Comparison of ENCODE assay signal across 17 cellular contexts in genomic region chr1:236870721-236871120, GRCh38.
DNase-seq lines count a peak whose midpoint lies in the region; ATAC-seq, FAIRE-seq and TF ChIP-seq lines count a peak whose summit lies in the region.
"Had no signal": no experiment of that assay in that cellular context is flagged by ENCODE, and none has a peak within 500 bp of the region (broad histone marks: within the 10 kb centered on the region; RNA-seq: fewer than 3 reads in every experiment).

No MANE protein-coding gene starts in this region.

- no peak overlapping the region for H3K27ac Mint-ChIP-seq in activated CD4-positive, alpha-beta T cell treated with anti-CD3 and anti-CD28 coated beads, Interleukin-2, amount 10 ng/mL, durations not matched to agents 7 days and 5 days
- H3K27ac Mint-ChIP-seq: activated naive CD4-positive, alpha-beta T cell treated with anti-CD3 and anti-CD28 coated beads, Interleukin-2, amount 50 U/mL, for 24 hours; stimulated activated effector memory CD8-positive, alpha-beta T cell treated with anti-CD3 and anti-CD28 coated beads, Interleukin-12 subunit alpha, Interleukin-12 subunit beta, amount 100 ng/mL, for 72 hours had no signal

- no peaks in the 10 kb centered on the region for H3K27me3 Mint-ChIP-seq in activated CD4-positive, alpha-beta T cell treated with anti-CD3 and anti-CD28 coated beads, Interleukin-2, amount 10 ng/mL, durations not matched to agents 7 days and 5 days
- H3K27me3 Mint-ChIP-seq: activated CD8-positive, alpha-beta T cell treated with anti-CD3 and anti-CD28 coated beads for 36 hours; activated naive CD4-positive, alpha-beta T cell treated with anti-CD3 and anti-CD28 coated beads, Interleukin-2, amount 50 U/mL, for 24 hours had no signal

- FAIRE-seq in K562 (lab: Jason Lieb, UNC) (no peak), small intestine (lab: Jason Lieb, UNC) (no peak)
- FAIRE-seq: endometrium had no signal

- intact Hi-C loops in K562 (cut with micrococcal nuclease) = no loop called here

- 60% methylated on average over 6 of the region's 6 CpGs for WGBS in K562 (ENCODE audit: insufficient coverage, low coverage, missing lambda C conversion rate)
- 86 to 92% (median 91%) methylated on average over 6 of the region's 6 CpGs for WGBS in small intestine, 3 donors

- no peaks in the 10 kb centered on the region for H3K9me3 Mint-ChIP-seq in activated CD4-positive, alpha-beta T cell treated with anti-CD3 and anti-CD28 coated beads, Interleukin-2, amount 10 ng/mL, durations not matched to agents 7 days and 5 days
- H3K9me3 Mint-ChIP-seq: activated CD8-positive, alpha-beta T cell treated with anti-CD3 and anti-CD28 coated beads for 36 hours; activated naive CD4-positive, alpha-beta T cell treated with anti-CD3 and anti-CD28 coated beads, Interleukin-2, amount 50 U/mL, for 24 hours; stimulated activated effector memory CD8-positive, alpha-beta T cell treated with anti-CD3 and anti-CD28 coated beads, Interleukin-12 subunit alpha, Interleukin-12 subunit beta, amount 100 ng/mL, for 72 hours had no signal

- TF ChIP-seq POLR2A in K562 (conservative IDR thresholded peaks at IDR 0.05) = no peak

- H3K27ac ChIP-seq in K562 (ENCODE audit: extremely low read depth, low read depth, low read length) = no peak overlapping the region
- peak overlapping the region in 1 of 2 donors; percentile 30 for H3K27ac ChIP-seq in small intestine (ENCODE audit: low read depth in 1 of 2, low read length in 1 of 2)

- TF ChIP-seq CTCF in K562 (IDR thresholded peaks at IDR 0.05 in 2 of 3, conservative IDR thresholded peaks at IDR 0.05 in 1 of 3; ENCODE audit: insufficient read depth in 2 of 3, low read depth in 1 of 3, low read length in 3 of 3) = no peak

- TF ChIP-seq EP300 in K562 (IDR thresholded peaks at IDR 0.05; ENCODE audit: low read length) = no peak

- H3K4me1 Mint-ChIP-seq in activated CD4-positive, alpha-beta T cell treated with anti-CD3 and anti-CD28 coated beads, Interleukin-2, amount 10 ng/mL, durations not matched to agents 7 days and 5 days = peaks cover 2% of the 10 kb centered on the region
- H3K4me1 Mint-ChIP-seq: activated naive CD4-positive, alpha-beta T cell treated with anti-CD3 and anti-CD28 coated beads, Interleukin-2, amount 50 U/mL, for 24 hours had no signal

- H3K9me1 ChIP-seq in K562 (ENCODE audit: control insufficient read depth, insufficient read depth, low read length) = no peaks in the 10 kb centered on the region

- no peaks in the 10 kb centered on the region for H3K79me2 ChIP-seq in K562 (ENCODE audit: control insufficient read depth, insufficient read depth, low read length)

- no peak for TF ChIP-seq RAD21 in K562 (CRISPR knock-in tag; conservative IDR thresholded peaks at IDR 0.05 in 1 of 2, IDR thresholded peaks at IDR 0.05 in 1 of 2)

- H3K36me3 ChIP-seq in K562 (ENCODE audit: control insufficient read depth, insufficient read depth, low read length) (peaks cover 61% of the 10 kb centered on the region), small intestine (ENCODE audit: control insufficient read depth in 2 of 2, insufficient read depth in 2 of 2, low read length in 2 of 2) (peaks cover 6 to 11% of the 10 kb centered on the region in 2 donors)

- H3K4me2 ChIP-seq in K562 (ENCODE audit: insufficient read depth, low read length) = no peak overlapping the region

- H3K9me3 ChIP-seq in K562 (replicated peaks; ENCODE audit: control insufficient read depth, insufficient read depth, low read depth, low read length) (no peaks in the 10 kb centered on the region), small intestine (ENCODE audit: control insufficient read depth, low read depth) (no peaks in the 10 kb centered on the region)

- H4K20me1 ChIP-seq in K562 (replicated peaks; ENCODE audit: control insufficient read depth, insufficient read depth, low read length) = no peaks in the 10 kb centered on the region

- in situ Hi-C loops in K562 (cut with MboI) = no loop called here

- H3K36me3 Mint-ChIP-seq in activated CD4-positive, alpha-beta T cell treated with anti-CD3 and anti-CD28 coated beads, Interleukin-2, amount 10 ng/mL, durations not matched to agents 7 days and 5 days (ENCODE audit: low read depth) = peaks cover 15% of the 10 kb centered on the region

- CTCF ChIA-PET in K562 (lab: Yijun Ruan, JAX; ENCODE audit: low intra/inter-chr PET ratio) = interaction anchor here (1.0 kb wide), 1 partner anchor 112 kb away, joined by 4 read pairs; no protein-coding TSS in a partner anchor
- CTCF ChIA-PET in activated CD4-positive, alpha-beta T cell treated with anti-CD3 and anti-CD28 coated beads, Interleukin-2, amount 10 ng/mL, durations not matched to agents 7 days and 5 days (lab: Charles Lee) = interaction anchor here (1.4 to 2.8 kb wide), 2 partner anchors 23 to 111 kb away, joined by 3 to 8 read pairs; no protein-coding TSS in a partner anchor

- H3K4me3 Mint-ChIP-seq in activated CD4-positive, alpha-beta T cell treated with anti-CD3 and anti-CD28 coated beads, Interleukin-2, amount 10 ng/mL, durations not matched to agents 7 days and 5 days = no peak overlapping the region
- H3K4me3 Mint-ChIP-seq: activated CD8-positive, alpha-beta T cell treated with anti-CD3 and anti-CD28 coated beads for 36 hours; activated naive CD4-positive, alpha-beta T cell treated with anti-CD3 and anti-CD28 coated beads, Interleukin-2, amount 50 U/mL, for 24 hours; stimulated activated effector memory CD8-positive, alpha-beta T cell treated with anti-CD3 and anti-CD28 coated beads, Interleukin-12 subunit alpha, Interleukin-12 subunit beta, amount 100 ng/mL, for 72 hours had no signal

- no TSS peak for BruUV-seq in K562 (replicated peaks; lab: Mats Ljungman, UMichigan)

- H3K4me3 ChIP-seq in K562 = no peak overlapping the region
- H3K4me3 ChIP-seq in small intestine (ENCODE audit: low read depth in 1 of 2, low read length in 2 of 2) = no peak overlapping the region

- no peak overlapping the region for H2AFZ ChIP-seq in K562 (ENCODE audit: low read depth, low read length)

- H3K9ac ChIP-seq in K562 (ENCODE audit: insufficient read depth in 1 of 2, low read depth in 2 of 2, low read length in 2 of 2) = no peak overlapping the region

- peak; percentile 65 for ATAC-seq in GM21515 (IDR thresholded peaks at IDR 0.05; ENCODE audit: unreplicated experiment)
- ATAC-seq in K562 = peak; percentile 25; the same call in 1 of the 3 replicates
- no peak for ATAC-seq in HG02588 (IDR thresholded peaks at IDR 0.05; ENCODE audit: unreplicated experiment)
- ATAC-seq: activated CD8-positive, alpha-beta T cell treated with anti-CD3 and anti-CD28 coated beads for 36 hours; HCT116; stimulated activated effector memory CD8-positive, alpha-beta T cell treated with anti-CD3 and anti-CD28 coated beads, Interleukin-12 subunit alpha, Interleukin-12 subunit beta, amount 100 ng/mL, for 72 hours had no signal

- POLR2A ChIA-PET in K562 (lab: Yijun Ruan, JAX) = interaction anchor here (1.1 kb wide), 1 partner anchor 16 kb away, joined by 3 read pairs; no protein-coding TSS in a partner anchor
- POLR2A ChIA-PET in activated CD4-positive, alpha-beta T cell treated with anti-CD3 and anti-CD28 coated beads, Interleukin-2, amount 10 ng/mL, durations not matched to agents 7 days and 5 days (lab: Charles Lee) = no interaction called here

- no peaks in the 10 kb centered on the region for H3K27me3 ChIP-seq in K562 (ENCODE audit: control insufficient read depth in 2 of 2, insufficient read depth in 2 of 2, low read length in 2 of 2)
- H3K27me3 ChIP-seq in small intestine (ENCODE audit: control insufficient read depth in 2 of 2, insufficient read depth in 2 of 2, low read length in 2 of 2) = no peaks in the 10 kb centered on the region

- DNase-seq in AML-193 (lab: John Stamatoyannopoulos, UW) (peak; percentile 78 to 85), NOMO-1 (lab: John Stamatoyannopoulos, UW; ENCODE audit: unreplicated experiment in 2 of 2) (peak; percentile 79 to 90), K562 (ENCODE audit: extremely low read depth in 1 of 4, low spot score in 3 of 4) (peak in 1 of 4 experiments; percentile 7), NCI-H187 treated with DMSO at 0.1 percent for 48 hours (lab: John Stamatoyannopoulos, UW) (no peak), small intestine (no peak)
- DNase-seq in activated CD4-positive, alpha-beta T cell treated with anti-CD3 and anti-CD28 coated beads, Interleukin-2, amount 10 ng/mL, durations not matched to agents 7 days and 5 days = no peak
- DNase-seq: activated CD8-positive, alpha-beta T cell treated with anti-CD3 and anti-CD28 coated beads for 36 hours; islet precursor cell; NCI-H2081; NK-92 treated with Interleukin-12 subunit alpha and Interleukin-12 subunit beta, amount 100 ng/mL, for 24 hours; stimulated activated CD4-positive, alpha-beta T cell treated with anti-CD3 and anti-CD28 coated beads, Interleukin-2, amount 100 ng/mL, for 48 hours had no signal

- H3K4me1 ChIP-seq in K562 (replicated peaks in 1 of 2; ENCODE audit: control insufficient read depth in 2 of 2, insufficient read depth in 2 of 2, low read length in 2 of 2) (no peaks in the 10 kb centered on the region), small intestine (ENCODE audit: control insufficient read depth in 2 of 2, insufficient read depth in 1 of 2, low read depth in 1 of 2, low read length in 1 of 2) (no peaks in the 10 kb centered on the region)

TF ChIP-seq in K562, 482 proteins besides CTCF, POLR2A, EP300 and RAD21 (continues in another document):
- no peak for TF ChIP-seq FOXP4 (CRISPR knock-in tag; IDR thresholded peaks at IDR 0.05; ENCODE audit: borderline replicate concordance)
- TF ChIP-seq HNRNPUL1 (IDR thresholded peaks at IDR 0.05; ENCODE audit: low read length) = no peak
- peak; percentile 70; the same call in 1 of the 2 replicates for TF ChIP-seq ZNF589 (CRISPR knock-in tag; IDR thresholded peaks at IDR 0.05; ENCODE audit: low read depth)
- no peak for TF ChIP-seq ZNF785 (CRISPR knock-in tag; IDR thresholded peaks at IDR 0.05)
- no peak for TF ChIP-seq ZBTB1 (CRISPR knock-in tag; IDR thresholded peaks at IDR 0.05; ENCODE audit: borderline replicate concordance, low read depth)
- TF ChIP-seq KLF13 (tag; IDR thresholded peaks at IDR 0.05; ENCODE audit: borderline replicate concordance, low read depth) = no peak

Comparison
In these comparisons a context has a peak if more than half of its experiments do, and no peak if none do; other contexts are left out.
1. DNase-seq: peak in AML-193 (2 of 2) and NOMO-1 (2 of 2); none in NCI-H187 treated with DMSO at 0.1 percent for 48 hours (single experiment), small intestine (single experiment) and activated CD4-positive, alpha-beta T cell treated with anti-CD3 and anti-CD28 coated beads, Interleukin-2, amount 10 ng/mL, durations not matched to agents 7 days and 5 days (single experiment).